In genomic region chr12:77273898-77274297, GRCh38 we compare ENCODE assay signal across 35 cellular contexts.
DNase-seq lines count a peak whose midpoint lies in the region; ATAC-seq, FAIRE-seq and TF ChIP-seq lines count a peak whose summit lies in the region.
"Had no signal": no experiment of that assay in that cellular context is flagged by ENCODE, and none has a peak within 500 bp of the region (broad histone marks: within the 10 kb centered on the region; RNA-seq: fewer than 3 reads in every experiment).

No MANE protein-coding gene starts in this region.

- DNase-seq in H1 (ENCODE audit: low read depth in 1 of 2, low spot score in 2 of 2) (no peak), glutamatergic neuron (no peak), left colon (no peak), heart right ventricle (no peak)
- DNase-seq: 8988T; ACHN; AML-193; BE2C; C1 segment of cervical spinal cord; Caco-2; Calu3; CD4-positive, alpha-beta memory T cell; CD4-positive, alpha-beta T cell; CD4-positive, CD25-positive, alpha-beta regulatory T cell; CD8-positive, alpha-beta memory T cell; CD8-positive, alpha-beta T cell; COR-L47; DMS 273 treated with DMSO at 0.1 percent for 48 hours; DMS153; DMS53; DMS79; DMS79 treated with DMSO at 0.1 percent for 48 hours; DND-41; EL had no signal

- H3K9me3 Mint-ChIP-seq in glutamatergic neuron (ENCODE audit: unreplicated experiment): no peaks in the 10 kb centered on the region
- H3K9me3 Mint-ChIP-seq: CD4-positive, alpha-beta T cell; CD8-positive, alpha-beta memory T cell; CD8-positive, alpha-beta T cell had no signal

- H3K4me3 ChIP-seq in H1 (ENCODE audit: extremely low read depth in 1 of 4, insufficient read depth in 2 of 4, low read depth in 3 of 4, low read length in 4 of 4): no peak overlapping the region
- H3K4me3 ChIP-seq in neural cell (ENCODE audit: low read length): peak overlapping the region; percentile 10
- H3K4me3 ChIP-seq in heart right ventricle: no peak overlapping the region
- H3K4me3 ChIP-seq: A549; BLaER1; BLaER1 treated with 17β-estradiol and CSF1 and Interleukin-3, amounts not matched to agents 10 nM and 100 nM had no signal

- H3K27ac Mint-ChIP-seq in glutamatergic neuron (ENCODE audit: unreplicated experiment): peak overlapping the region; percentile 65
- H3K27ac Mint-ChIP-seq: B cell; CD14-positive monocyte; CD4-positive, alpha-beta memory T cell; CD4-positive, alpha-beta T cell; CD4-positive, CD25-positive, alpha-beta regulatory T cell; CD8-positive, alpha-beta memory T cell; CD8-positive, alpha-beta T cell had no signal

- H4K91ac ChIP-seq in H1 (replicated peaks; ENCODE audit: insufficient read length, low read length): no peak overlapping the region

- WGBS in H1 (ENCODE audit: extremely low coverage in 1 of 2, insufficient coverage in 1 of 2, insufficient read length in 1 of 2, insufficient replicate concordance in 2 of 2, low coverage in 1 of 2, low lambda C conversion rate in 2 of 2, missing lambda C conversion rate in 1 of 2), 2 experiments: 80% methylated on average over 1 of the region's 1 CpG; no CpG with 5 or more reads in 1 of the 2 experiments
- WGBS in heart right ventricle, 2 donors: 54 to 66% methylated on average over 1 of the region's 1 CpG

- no peak for TF ChIP-seq POLR2A in H1 (IDR thresholded peaks at IDR 0.05; ENCODE audit: control extremely low read depth in 1 of 2, low read depth in 2 of 2, low read length in 2 of 2)

- H3K36me3 ChIP-seq in H1 (ENCODE audit: control insufficient read depth in 2 of 4, insufficient read depth in 4 of 4, low read length in 3 of 4): no peaks in the 10 kb centered on the region
- H3K36me3 ChIP-seq in neural cell (ENCODE audit: insufficient read depth, low read length): no peaks in the 10 kb centered on the region
- H3K36me3 ChIP-seq in heart right ventricle: no peaks in the 10 kb centered on the region
- H3K36me3 ChIP-seq: BE2C; BLaER1; BLaER1 treated with 17β-estradiol and CSF1 and Interleukin-3, amounts not matched to agents 10 nM and 100 nM had no signal

- no peaks in the 10 kb centered on the region for H3K36me3 Mint-ChIP-seq in glutamatergic neuron (ENCODE audit: unreplicated experiment)
- H3K36me3 Mint-ChIP-seq: CD14-positive monocyte; CD4-positive, alpha-beta memory T cell; CD4-positive, CD25-positive, alpha-beta regulatory T cell; CD8-positive, alpha-beta memory T cell; CD8-positive, alpha-beta T cell had no signal

- H3K4me1 ChIP-seq in H1 (replicated peaks in 1 of 4; ENCODE audit: control insufficient read depth in 3 of 4, insufficient read depth in 4 of 4, low read length in 3 of 4): peaks cover 0 to 3% (median 0%) of the 10 kb centered on the region in 4 experiments; a peak in 2 of 7 replicates
- H3K4me1 ChIP-seq in heart right ventricle: no peaks in the 10 kb centered on the region
- H3K4me1 ChIP-seq: A549, BE2C, Caco-2 had no signal

- no peaks in the 10 kb centered on the region for H3K79me1 ChIP-seq in H1 (ENCODE audit: low read depth, low read length)

- no peak for FAIRE-seq in H1 (lab: Jason Lieb, UNC)
- FAIRE-seq: A204.1, A549, D721Med had no signal

- intact Hi-C loops in left colon (cut with DNase I, micrococcal nuclease) (no loop called here), heart right ventricle (cut with DNase I) (no loop called here)

- no peak overlapping the region for H2BK20ac ChIP-seq in H1 (ENCODE audit: low read length)

- no peak overlapping the region for H3K4ac ChIP-seq in H1 (replicated peaks; ENCODE audit: insufficient read length, low read depth, low read length)

- H3K4me3 Mint-ChIP-seq in glutamatergic neuron (ENCODE audit: unreplicated experiment): no peak overlapping the region
- H3K4me3 Mint-ChIP-seq: B cell; CD14-positive monocyte; CD4-positive, alpha-beta memory T cell; CD4-positive, alpha-beta T cell; CD4-positive, CD25-positive, alpha-beta regulatory T cell; CD8-positive, alpha-beta memory T cell; CD8-positive, alpha-beta T cell had no signal

- no peak overlapping the region for H3K56ac ChIP-seq in H1 (replicated peaks; ENCODE audit: insufficient read length, low read depth, low read length)

- no peaks in the 10 kb centered on the region for H3K23me2 ChIP-seq in H1 (ENCODE audit: low read depth, low read length)

- H4K5ac ChIP-seq in H1 (ENCODE audit: insufficient read length, low read depth, low read length): no peak overlapping the region

- no peak overlapping the region for H2BK12ac ChIP-seq in H1 (ENCODE audit: low read depth, low read length)

- H3K9me3 ChIP-seq in H1 (ENCODE audit: insufficient read depth in 2 of 2, low read depth in 1 of 2, low read length in 1 of 2) (no peaks in the 10 kb centered on the region), neural cell (ENCODE audit: low read length) (no peaks in the 10 kb centered on the region), heart right ventricle (no peaks in the 10 kb centered on the region)
- H3K9me3 ChIP-seq: A549; BE2C; BLaER1; BLaER1 treated with 17β-estradiol and CSF1 and Interleukin-3, amounts not matched to agents 10 nM and 100 nM; Caco-2 had no signal

- no peak overlapping the region for H3K9ac ChIP-seq in H1 (replicated peaks in 1 of 4; ENCODE audit: extremely low read depth in 1 of 4, low read depth in 3 of 4, low read length in 3 of 4)
- no peak overlapping the region for H3K9ac ChIP-seq in neural cell (ENCODE audit: low read length)
- H3K9ac ChIP-seq: BLaER1; BLaER1 treated with 17β-estradiol and CSF1 and Interleukin-3, amounts not matched to agents 10 nM and 100 nM had no signal

- H3K23ac ChIP-seq in H1 (ENCODE audit: insufficient read length): no peak overlapping the region

- no peaks in the 10 kb centered on the region for H3K27me3 Mint-ChIP-seq in glutamatergic neuron (ENCODE audit: unreplicated experiment)
- H3K27me3 Mint-ChIP-seq: B cell; CD4-positive, alpha-beta memory T cell; CD4-positive, alpha-beta T cell; CD4-positive, CD25-positive, alpha-beta regulatory T cell; CD8-positive, alpha-beta memory T cell had no signal

- H3K4me1 Mint-ChIP-seq in glutamatergic neuron (ENCODE audit: low read depth, unreplicated experiment): peaks cover 15% of the 10 kb centered on the region
- H3K4me1 Mint-ChIP-seq: B cell; CD14-positive monocyte; CD4-positive, alpha-beta memory T cell; CD4-positive, CD25-positive, alpha-beta regulatory T cell; CD8-positive, alpha-beta memory T cell had no signal

- H3K9me2 ChIP-seq in neural cell (ENCODE audit: insufficient read depth, low read length): no peaks in the 10 kb centered on the region

- CTCF ChIA-PET in H1 (lab: Charles Lee; ENCODE audit: partially characterized antibody): interaction anchor here (0.7 to 1.7 kb wide), 2 partner anchors 11 to 39 kb away, joined by 3 read pairs; no protein-coding TSS in a partner anchor

- POLR2A ChIA-PET in H1 (lab: Charles Lee; ENCODE audit: partially characterized antibody): no interaction called here

- ATAC-seq in HG03460 (IDR thresholded peaks at IDR 0.05; ENCODE audit: unreplicated experiment) (no peak), left colon (no peak), heart right ventricle (no peak)
- ATAC-seq: A549; CD8-positive, alpha-beta T cell had no signal

- 0 out of 2 replicates have a peak overlapping the region, but pooled peaks have one; percentile 36 for H2AFZ ChIP-seq in H1 (ENCODE audit: low read length)
- no peak overlapping the region for H2AFZ ChIP-seq in neural cell (ENCODE audit: low read depth, low read length)

- no peaks in the 10 kb centered on the region for H4K20me1 ChIP-seq in H1 (replicated peaks in 1 of 2; ENCODE audit: control insufficient read depth in 1 of 2, insufficient read depth in 2 of 2, low read length in 2 of 2)
- H4K20me1 ChIP-seq in neural cell (ENCODE audit: insufficient read depth): no peaks in the 10 kb centered on the region
- H4K20me1 ChIP-seq: BLaER1; BLaER1 treated with 17β-estradiol and CSF1 and Interleukin-3, amounts not matched to agents 10 nM and 100 nM had no signal

- TF ChIP-seq EP300 in H1 (IDR thresholded peaks at IDR 0.05; ENCODE audit: borderline replicate concordance in 1 of 2, low read depth in 2 of 2, low read length in 2 of 2) (no peak), neural cell (conservative IDR thresholded peaks at IDR 0.05; ENCODE audit: poor library complexity, severe bottlenecking) (peak; percentile 99)

- no peak for TF ChIP-seq CTCF in H1 (IDR thresholded peaks at IDR 0.05; ENCODE audit: control extremely low read depth in 1 of 3, insufficient read depth in 1 of 3, low read depth in 1 of 3, low read length in 3 of 3)
- no peak for TF ChIP-seq CTCF in glutamatergic neuron (IDR thresholded peaks at IDR 0.05; ENCODE audit: partially characterized antibody, unreplicated experiment)
- no peak for TF ChIP-seq CTCF in neural cell (IDR thresholded peaks at IDR 0.05; ENCODE audit: poor library complexity, severe bottlenecking)
- TF ChIP-seq CTCF in heart right ventricle (IDR thresholded peaks at IDR 0.05): no peak

- no peaks in the 10 kb centered on the region for H3K27me3 ChIP-seq in H1 (replicated peaks in 1 of 4; ENCODE audit: control insufficient read depth in 3 of 4, extremely low read depth in 1 of 4, insufficient read depth in 3 of 4, low read length in 3 of 4)
- no peaks in the 10 kb centered on the region for H3K27me3 ChIP-seq in neural cell (ENCODE audit: insufficient read depth, low read depth, low read length)
- H3K27me3 ChIP-seq in heart right ventricle: no peaks in the 10 kb centered on the region
- H3K27me3 ChIP-seq: BE2C; BLaER1; BLaER1 treated with 17β-estradiol and CSF1 and Interleukin-3, amounts not matched to agents 10 nM and 100 nM had no signal

- H3F3A ChIP-seq in neural cell (ENCODE audit: insufficient read depth, low read length, poor library complexity, severe bottlenecking): no peaks in the 10 kb centered on the region

- H3K27ac ChIP-seq in H1 (ENCODE audit: low read depth, low read length) (no peak overlapping the region), neural cell (ENCODE audit: low read length) (peak overlapping the region; percentile 40), heart right ventricle (no peak overlapping the region)
- H3K27ac ChIP-seq: 22Rv1; A549; BLaER1; BLaER1 treated with 17β-estradiol and CSF1 and Interleukin-3, amounts not matched to agents 10 nM and 100 nM; C4-2B had no signal

- H2BK15ac ChIP-seq in H1 (ENCODE audit: low read length): no peak overlapping the region

- no peak overlapping the region for H2BK5ac ChIP-seq in H1 (ENCODE audit: low read depth, low read length)

- TF ChIP-seq RAD21 in H1 (IDR thresholded peaks at IDR 0.05 in 1 of 2, conservative IDR thresholded peaks at IDR 0.05 in 1 of 2; ENCODE audit: low read depth in 2 of 2, low read length in 2 of 2): no peak
- no peak for TF ChIP-seq RAD21 in neural cell (conservative IDR thresholded peaks at IDR 0.05)

- no peak overlapping the region for H3K14ac ChIP-seq in H1 (ENCODE audit: insufficient read length)

- no peak overlapping the region for H2BK120ac ChIP-seq in H1 (replicated peaks; ENCODE audit: low read depth, low read length)

- H3K79me2 ChIP-seq in H1 (ENCODE audit: control insufficient read depth in 1 of 2, insufficient read depth in 2 of 2, low read length in 2 of 2) (no peaks in the 10 kb centered on the region), neural cell (replicated peaks; ENCODE audit: insufficient read depth, low read length) (no peaks in the 10 kb centered on the region)

- H4K8ac ChIP-seq in H1 (ENCODE audit: extremely low read depth, insufficient read depth, low read length): no peak overlapping the region

- no peak overlapping the region for H3K18ac ChIP-seq in H1 (ENCODE audit: extremely low read depth, low read length)

- H3K4me2 ChIP-seq in H1 (ENCODE audit: insufficient read depth in 1 of 2, low read depth in 2 of 2, low read length in 2 of 2): no peak overlapping the region
- H3K4me2 ChIP-seq in neural cell (ENCODE audit: low read length): peak overlapping the region; percentile 25
- H3K4me2 ChIP-seq: A549; BLaER1; BLaER1 treated with 17β-estradiol and CSF1 and Interleukin-3, amounts not matched to agents 10 nM and 100 nM had no signal

- no peak overlapping the region for H2AK5ac ChIP-seq in H1 (ENCODE audit: low read depth, low read length)
